In genomic region chr11:76799061-76799804, GRCh38 we compare ENCODE assay signal across 8 cellular contexts. TPM values are rescaled to one million over a fixed set of nuclear protein-coding genes. Genes with fewer than 3 reads are reported as not detected.
DNase-seq lines count a peak whose midpoint lies in the region; ATAC-seq, FAIRE-seq and TF ChIP-seq lines count a peak whose summit lies in the region.

No MANE protein-coding gene starts in this region.

- H3K36me3 ChIP-seq in SJSA1 (peaks cover 15% of the 10 kb centered on the region), suprapubic skin (peaks cover 26% of the 10 kb centered on the region)

- H3K27ac ChIP-seq in SJSA1 (no peak overlapping the region), suprapubic skin (peak overlapping the region; percentile 7)

- 16% methylated on average over 23 of the region's 47 CpGs for whole genome bisulfite sequencing in suprapubic skin

- H3K27me3 ChIP-seq in SJSA1 (replicated peaks), result no peaks in the 10 kb centered on the region
- H3K27me3 ChIP-seq in suprapubic skin, result no peaks in the 10 kb centered on the region

- ATAC-seq in omental fat pad (ENCODE audit: low FRiP score), result peak; percentile 96

- no peak for TF ChIP-seq POLR2A in suprapubic skin (IDR thresholded peaks at IDR 0.05)

- H3K4me1 ChIP-seq in SJSA1 (replicated peaks) (peaks cover 36% of the 10 kb centered on the region), suprapubic skin (peaks cover 69% of the 10 kb centered on the region)

- peak in 2 of 3 donors; percentile 63 to 94 for TF ChIP-seq CTCF in omental fat pad (IDR thresholded peaks at IDR 0.05)
- TF ChIP-seq CTCF in suprapubic skin (IDR thresholded peaks at IDR 0.05), result peak; percentile 85 to 94

- H3K4me3 ChIP-seq in SJSA1 (no peak overlapping the region), suprapubic skin (peak overlapping the region; percentile 32)

- peak; percentile 74 for FAIRE-seq in GM19239 (lab: Jason Lieb, UNC)

- DNase-seq in AG08396 (ENCODE audit: low spot score), result peak; percentile 89
- DNase-seq in GM19239 (ENCODE audit: insufficient read length, low spot score), result peak; percentile 83
- peak in 71 of 76 experiments; percentile 19 to 87 (median 72) for DNase-seq in HUDEP-2 (lab: John Stamatoyannopoulos, UW; ENCODE audit: unreplicated experiment in 76 of 76)
- peak; percentile 66 to 70 for DNase-seq in SJSA1 (ENCODE audit: low read depth in 1 of 2, low spot score in 2 of 2)
- peak; percentile 13 to 70 (median 48) for DNase-seq in activated naive CD4-positive, alpha-beta T cell (lab: John Stamatoyannopoulos, UW)
- peak; percentile 88 for DNase-seq in germinal center (ENCODE audit: low spot score)
- peak; percentile 72 for DNase-seq in omental fat pad (ENCODE audit: low spot score)
- DNase-seq in suprapubic skin (ENCODE audit: low spot score in 2 of 2), result peak; percentile 94 to 95

- no peak for TF ChIP-seq EP300 in suprapubic skin (IDR thresholded peaks at IDR 0.05)

- H3K9me3 ChIP-seq in SJSA1 (replicated peaks) (no peaks in the 10 kb centered on the region), suprapubic skin (no peaks in the 10 kb centered on the region)

RNA-seq across cellular contexts. Expression of gene TSKU, which starts 16.1 kb away (rescaled TPM):
- 19.5 and 19.8 TPM in 2 replicates for total RNA-seq in SJSA1 (2014; rRNA removed; shearing (Covaris generic))
- total RNA-seq in omental fat pad (100 to 1,000 TPM; 153 to 281 (median 161) TPM), suprapubic skin (100 to 1,000 TPM in 3 of 4 donors, 10 to 100 TPM in 1; 85.5 to 155 (median 128) TPM)
